In the genomic region with DNA sequence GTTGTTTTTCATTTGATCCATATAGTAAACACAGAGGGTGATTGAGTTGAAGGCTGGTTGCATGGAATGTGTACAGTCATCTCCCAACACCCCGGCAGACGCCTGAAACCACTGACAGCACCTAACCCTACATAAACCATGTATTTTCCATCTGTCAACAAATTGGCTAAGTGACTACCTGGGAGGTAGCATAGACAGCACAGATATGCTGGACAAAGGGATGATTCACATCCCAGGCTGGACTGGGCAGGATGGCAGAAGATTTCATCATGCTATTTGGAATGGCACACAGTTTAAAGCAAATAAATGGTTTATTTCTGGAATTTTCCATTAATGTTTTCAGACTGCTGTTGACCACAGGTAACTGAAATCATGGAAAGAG, we compare ENCODE assay signal across 14 cellular contexts. TPM values are rescaled to one million over a fixed set of nuclear protein-coding genes. Genes with fewer than 3 reads are reported as not detected.
DNase-seq lines count a peak whose midpoint lies in the region; ATAC-seq, FAIRE-seq and TF ChIP-seq lines count a peak whose summit lies in the region.
"Had no signal": no experiment of that assay in that cellular context is flagged by ENCODE, and none has a peak within 500 bp of the region (broad histone marks: within the 10 kb centered on the region; RNA-seq: fewer than 3 reads in every experiment).

No MANE protein-coding gene starts in this region.

- H3K27ac ChIP-seq in HCT116 (ENCODE audit: low read depth, low read length): no peak overlapping the region
- peak overlapping the region; percentile 79 for H3K27ac ChIP-seq in SJSA1
- no peak overlapping the region for H3K27ac ChIP-seq in lower lobe of right lung
- H3K27ac ChIP-seq: esophagus muscularis mucosa had no signal

- no TSS peak for BruUV-seq in HCT116 (replicated peaks; lab: Mats Ljungman, UMichigan)

- no peak overlapping the region for H2AFZ ChIP-seq in HCT116 (ENCODE audit: low read depth, low read length, poor library complexity, severe bottlenecking)

- H3K4me1 ChIP-seq in HCT116 (ENCODE audit: control insufficient read depth in 1 of 2, insufficient read depth in 2 of 2, low read length in 2 of 2): no peaks in the 10 kb centered on the region; a peak in 1 of 4 replicates
- H3K4me1 ChIP-seq in SJSA1 (replicated peaks): peaks cover 33% of the 10 kb centered on the region
- no peaks in the 10 kb centered on the region for H3K4me1 ChIP-seq in lower lobe of right lung
- H3K4me1 ChIP-seq: esophagus muscularis mucosa had no signal

- no peaks in the 10 kb centered on the region for H3K4me1 Mint-ChIP-seq in nephron progenitor cell
- H3K4me1 Mint-ChIP-seq: activated naive CD4-positive, alpha-beta T cell treated with anti-CD3 and anti-CD28 coated beads, Interleukin-2, amount 50 U/mL, for 24 hours; CD4-positive, alpha-beta memory T cell had no signal

- H3K27me3 ChIP-seq in HCT116 (ENCODE audit: insufficient read depth, low read length): peaks cover 30% of the 10 kb centered on the region
- no peaks in the 10 kb centered on the region for H3K27me3 ChIP-seq in SJSA1 (replicated peaks)
- no peaks in the 10 kb centered on the region for H3K27me3 ChIP-seq in lower lobe of right lung (ENCODE audit: low read depth)
- H3K27me3 ChIP-seq: esophagus muscularis mucosa had no signal

- CTCF ChIA-PET in HCT116 (lab: Charles Lee): no interaction called here

- ATAC-seq in HCT116 (no peak), lower lobe of right lung (no peak), HG02970 (IDR thresholded peaks at IDR 0.05; ENCODE audit: low FRiP score, unreplicated experiment) (no peak)
- ATAC-seq: stimulated activated naive CD8-positive, alpha-beta T cell treated with anti-CD3 and anti-CD28 coated beads, Interleukin-15, Interleukin-2, amounts not matched to agents 100 U/mL and 50 U/mL, for 24 hours had no signal

- H3K4me2 ChIP-seq in HCT116 (ENCODE audit: low read length): no peak overlapping the region

- RAD21 ChIA-PET in HCT116 (lab: Charles Lee; ENCODE audit: low non-redundant PET in 1 of 2, low total read pairs in 2 of 2, uncharacterized antibody in 2 of 2, unreplicated experiment in 2 of 2): no interaction called here

- DNase-seq in HCT116 (ENCODE audit: low read depth, low spot score) (peak; percentile 28), SJSA1 (ENCODE audit: low read depth in 1 of 2, low spot score in 2 of 2) (peak; percentile 87 to 89), epithelial cell of esophagus (ENCODE audit: low read depth) (peak; percentile 95), skeletal muscle cell (ENCODE audit: low read depth) (peak; percentile 81), nephron progenitor cell (no peak), lower lobe of right lung (no peak), frontal cortex (ENCODE audit: low spot score in 2 of 2) (no peak)
- DNase-seq: activated CD4-positive, CD25-positive, alpha-beta regulatory T cell; CD4-positive, alpha-beta memory T cell; H9; stimulated activated naive CD8-positive, alpha-beta T cell treated with anti-CD3 and anti-CD28 coated beads, Interleukin-15, Interleukin-2, amounts not matched to agents 100 U/mL and 50 U/mL, for 24 hours had no signal

- H3K4me3 ChIP-seq in HCT116 (replicated peaks in 1 of 2; ENCODE audit: low read depth in 1 of 2, low read length in 2 of 2) (no peak overlapping the region), SJSA1 (no peak overlapping the region), epithelial cell of esophagus (ENCODE audit: low read length) (no peak overlapping the region), skeletal muscle cell (ENCODE audit: low read depth, low read length) (no peak overlapping the region), lower lobe of right lung (no peak overlapping the region)
- H3K4me3 ChIP-seq: esophagus muscularis mucosa had no signal

- H3K36me3 ChIP-seq in HCT116 (ENCODE audit: control insufficient read depth in 1 of 2, insufficient read depth in 2 of 2, low read length in 2 of 2) (no peaks in the 10 kb centered on the region), SJSA1 (no peaks in the 10 kb centered on the region), lower lobe of right lung (no peaks in the 10 kb centered on the region)
- H3K36me3 ChIP-seq: esophagus muscularis mucosa had no signal

- no peak overlapping the region for H3K9ac ChIP-seq in HCT116 (ENCODE audit: low read length)

- no peaks in the 10 kb centered on the region for H3K9me2 ChIP-seq in HCT116 (ENCODE audit: insufficient read depth)

- H3K4me3 Mint-ChIP-seq in nephron progenitor cell: no peak overlapping the region
- H3K4me3 Mint-ChIP-seq: activated naive CD4-positive, alpha-beta T cell treated with anti-CD3 and anti-CD28 coated beads, Interleukin-2, amount 50 U/mL, for 24 hours; CD4-positive, alpha-beta memory T cell; H9 had no signal

- H3K27me3 Mint-ChIP-seq in nephron progenitor cell (ENCODE audit: low read depth, poor library complexity): peaks cover 10% of the 10 kb centered on the region
- H3K27me3 Mint-ChIP-seq: activated naive CD4-positive, alpha-beta T cell treated with anti-CD3 and anti-CD28 coated beads, Interleukin-2, amount 50 U/mL, for 24 hours had no signal

- intact Hi-C loops in HCT116 (cut with micrococcal nuclease): loop anchor here (5.0 kb wide), 1 partner anchor 276 kb away; no protein-coding TSS in a partner anchor
- intact Hi-C loops in lower lobe of right lung (cut with DNase I): no loop called here

- FAIRE-seq in frontal cortex (lab: Jason Lieb, UNC): no peak

- POLR2A ChIA-PET in HCT116 (lab: Charles Lee): no interaction called here

- no peaks in the 10 kb centered on the region for H3K9me3 ChIP-seq in HCT116 (ENCODE audit: control insufficient read depth in 1 of 2, insufficient read depth in 1 of 2, low read depth in 1 of 2, low read length in 2 of 2)
- no peaks in the 10 kb centered on the region for H3K9me3 ChIP-seq in SJSA1 (replicated peaks)
- H3K9me3 ChIP-seq in lower lobe of right lung: no peaks in the 10 kb centered on the region
- H3K9me3 ChIP-seq: esophagus muscularis mucosa had no signal

- TF ChIP-seq RAD21 in HCT116 (IDR thresholded peaks at IDR 0.05; ENCODE audit: low read depth): no peak

- no peaks in the 10 kb centered on the region for H4K20me1 ChIP-seq in HCT116 (ENCODE audit: insufficient read depth)

- H3K27ac Mint-ChIP-seq in nephron progenitor cell: no peak overlapping the region
- H3K27ac Mint-ChIP-seq: activated naive CD4-positive, alpha-beta T cell treated with anti-CD3 and anti-CD28 coated beads, Interleukin-2, amount 50 U/mL, for 24 hours; CD4-positive, alpha-beta memory T cell; H9 had no signal

- H3K9me3 Mint-ChIP-seq in nephron progenitor cell: no peaks in the 10 kb centered on the region
- H3K9me3 Mint-ChIP-seq: activated naive CD4-positive, alpha-beta T cell treated with anti-CD3 and anti-CD28 coated beads, Interleukin-2, amount 50 U/mL, for 24 hours; CD4-positive, alpha-beta memory T cell; H9 had no signal

- TF ChIP-seq CTCF in HCT116 (IDR thresholded peaks at IDR 0.05 in 2 of 3, conservative IDR thresholded peaks at IDR 0.05 in 1 of 3; ENCODE audit: borderline replicate concordance in 1 of 3, insufficient read depth in 1 of 3, low read depth in 2 of 3, low read length in 2 of 3): no peak
- TF ChIP-seq CTCF in epithelial cell of esophagus (IDR thresholded peaks at IDR 0.05; ENCODE audit: insufficient read depth, low read depth, low read length, missing control alignments): no peak
- no peak for TF ChIP-seq CTCF in nephron progenitor cell (IDR thresholded peaks at IDR 0.05)
- no peak for TF ChIP-seq CTCF in lower lobe of right lung (IDR thresholded peaks at IDR 0.05)

- no peak for TF ChIP-seq POLR2A in HCT116 (IDR thresholded peaks at IDR 0.05; ENCODE audit: borderline replicate concordance, extremely low read depth, insufficient read depth, insufficient read length)

- H3K36me3 Mint-ChIP-seq in nephron progenitor cell (ENCODE audit: low read depth): no peaks in the 10 kb centered on the region
- H3K36me3 Mint-ChIP-seq: activated naive CD4-positive, alpha-beta T cell treated with anti-CD3 and anti-CD28 coated beads, Interleukin-2, amount 50 U/mL, for 24 hours; CD4-positive, alpha-beta memory T cell had no signal

- H3K79me2 ChIP-seq in HCT116 (ENCODE audit: insufficient read depth, low read length): no peaks in the 10 kb centered on the region

TF ChIP-seq in HCT116, 20 proteins besides CTCF, POLR2A, EP300 and RAD21:
- TF ChIP-seq FOSL1 (IDR thresholded peaks at IDR 0.05; ENCODE audit: low read depth): peak; percentile 30; the same call in 1 of the 2 replicates
- no peak for TF ChIP-seq ELF1 (IDR thresholded peaks at IDR 0.05; ENCODE audit: borderline replicate concordance, low read depth)
- TF ChIP-seq TCF7L2 (IDR thresholded peaks at IDR 0.05; ENCODE audit: borderline replicate concordance, extremely low read depth, insufficient read depth, insufficient read length): no peak
- no peak for TF ChIP-seq YY1 (IDR thresholded peaks at IDR 0.05; ENCODE audit: extremely low read depth, insufficient replicate concordance, low read depth, low read length)
- peak; percentile 86 for TF ChIP-seq CEBPB (IDR thresholded peaks at IDR 0.05; ENCODE audit: low read depth)
- peak; percentile 54 for TF ChIP-seq SP1 (IDR thresholded peaks at IDR 0.05; ENCODE audit: low read depth)
- no peak for TF ChIP-seq SRF (IDR thresholded peaks at IDR 0.05; ENCODE audit: low read depth)
- TF ChIP-seq, protein P1, sequence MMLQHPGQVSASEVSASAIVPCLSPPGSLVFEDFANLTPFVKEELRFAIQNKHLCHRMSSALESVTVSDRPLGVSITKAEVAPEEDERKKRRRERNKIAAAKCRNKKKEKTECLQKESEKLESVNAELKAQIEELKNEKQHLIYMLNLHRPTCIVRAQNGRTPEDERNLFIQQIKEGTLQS (IDR thresholded peaks at IDR 0.05): peak; percentile 64
- peak; percentile 29; the same call in 1 of the 2 replicates for TF ChIP-seq JUND (IDR thresholded peaks at IDR 0.05)

RNA-seq across cellular contexts. Expression of a gene that starts 4.4 kb away (rescaled TPM):
- total RNA-seq in HCT116 (2021; ENCODE audit: unreplicated experiment): not detected
- not detected in 2 replicates for polyA plus RNA-seq in HCT116 (2012)
- total RNA-seq in SJSA1 (2014; rRNA removed; shearing (Covaris generic)): 0.06 and 0.26 TPM in 2 replicates
- total RNA-seq in lower lobe of right lung: 1.5 TPM
- total RNA-seq in frontal cortex: 4.1 TPM
- total RNA-seq: CD4-positive, alpha-beta memory T cell; H9 had no signal
- polyA plus RNA-seq: CD4-positive, alpha-beta memory T cell had no signal

RNA-seq across cellular contexts. Expression of a gene that starts 48.5 kb away (rescaled TPM):
- total RNA-seq in HCT116 (2021; ENCODE audit: unreplicated experiment) (not detected), lower lobe of right lung (18.0 TPM), frontal cortex (4.5 TPM)
- polyA plus RNA-seq in HCT116 (2012): not detected in 2 replicates
- total RNA-seq in SJSA1 (2014; rRNA removed; shearing (Covaris generic)): 0.39 TPM in 1 of 2 replicates, not detected in the other
- total RNA-seq: CD4-positive, alpha-beta memory T cell had no signal
- polyA plus RNA-seq: CD4-positive, alpha-beta memory T cell had no signal

Comparison
In these comparisons a context has a peak if more than half of its experiments do, and no peak if none do; other contexts are left out.
1. DNase-seq: peak in HCT116 (single experiment), SJSA1 (2 of 2), epithelial cell of esophagus (single experiment) and skeletal muscle cell (single experiment); none in nephron progenitor cell (single experiment), lower lobe of right lung (single experiment) and frontal cortex (0 of 2).